Comparison of ENCODE assay signal across 24 cellular contexts in the genomic region with DNA sequence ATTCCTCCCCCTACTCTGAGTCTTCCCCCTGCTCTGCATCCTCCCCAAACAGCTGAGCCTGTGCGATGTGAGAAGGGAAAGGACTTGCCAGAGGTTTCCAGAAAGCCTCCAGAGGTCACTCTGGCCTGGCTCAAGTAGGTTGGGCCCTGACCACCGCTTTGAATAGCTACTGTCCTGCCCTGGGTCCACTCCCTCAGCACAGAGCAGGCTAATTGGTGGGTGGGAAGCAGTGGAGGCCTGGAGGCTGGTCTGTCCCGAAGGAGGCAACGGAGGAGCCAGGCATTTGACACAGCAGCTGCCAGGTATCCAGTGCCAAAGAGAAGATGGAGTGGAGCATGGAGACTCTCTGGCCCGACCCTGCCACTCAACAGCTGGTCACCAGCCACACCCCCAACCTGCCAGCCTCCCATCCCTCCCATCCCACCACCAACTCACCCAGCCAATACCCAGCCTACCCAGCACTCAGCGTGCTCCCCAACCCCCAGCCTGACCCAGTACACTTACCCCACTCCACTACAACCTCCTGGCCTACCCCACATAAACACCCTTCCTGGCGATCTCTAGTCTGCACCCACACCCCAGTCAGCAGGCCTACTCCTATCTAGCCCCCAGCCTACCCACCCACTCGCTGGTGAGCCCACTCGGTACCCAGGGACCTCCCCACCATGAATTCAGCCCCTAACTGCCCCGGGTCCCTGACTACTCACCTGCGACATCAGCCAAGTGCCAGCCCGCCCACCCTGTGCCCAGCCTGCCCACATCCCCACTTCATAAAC.
DNase-seq lines count a peak whose midpoint lies in the region; ATAC-seq and TF ChIP-seq lines count a peak whose summit lies in the region.
"Had no signal": no experiment of that assay in that cellular context is flagged by ENCODE, and none has a peak within 500 bp of the region (broad histone marks: within the 10 kb centered on the region; RNA-seq: fewer than 3 reads in every experiment).

No MANE protein-coding gene starts in this region.

- no peak overlapping the region for H3K23ac ChIP-seq in mesenchymal stem cell (ENCODE audit: low read length in 2 of 2)

- ATAC-seq in stimulated activated naive CD8-positive, alpha-beta T cell treated with anti-CD3 and anti-CD28 coated beads, Interleukin-15, amount 100 ng/mL, for 72 hours: no peak
- no peak for ATAC-seq in stimulated activated naive CD8-positive, alpha-beta T cell treated with anti-CD3 and anti-CD28 coated beads, Interleukin-15, Interleukin-2, amounts not matched to agents 100 U/mL and 50 U/mL, for 24 hours
- no peak for ATAC-seq in SK-N-SH treated with all-trans-retinoic acid at 6 μM for 48 hours
- ATAC-seq in HG03025 (IDR thresholded peaks at IDR 0.05; ENCODE audit: low FRiP score, unreplicated experiment): no peak
- ATAC-seq in GM18873 (IDR thresholded peaks at IDR 0.05; ENCODE audit: low FRiP score, unreplicated experiment): no peak
- ATAC-seq: GM12878 had no signal

- peaks cover 32% of the 10 kb centered on the region for H3K4me1 ChIP-seq in mesenchymal stem cell (ENCODE audit: control insufficient read depth, insufficient read depth, low read depth, low read length)

- H3K18ac ChIP-seq in mesenchymal stem cell (ENCODE audit: low read depth in 1 of 2, low read length in 2 of 2): peak overlapping the region in 1 of 2 experiments; percentile 37

- no peak overlapping the region for H3K27ac ChIP-seq in mesenchymal stem cell (ENCODE audit: low read length, poor library complexity, severe bottlenecking)
- H3K27ac ChIP-seq: A549, Peyer's patch, SJCRH30 had no signal

- H3K9me3 ChIP-seq in mesenchymal stem cell (ENCODE audit: control insufficient read depth, low read length): no peaks in the 10 kb centered on the region
- H3K9me3 ChIP-seq: A549, Peyer's patch, SJCRH30 had no signal

- H3K9me3 Mint-ChIP-seq in stimulated activated naive CD8-positive, alpha-beta T cell treated with anti-CD3 and anti-CD28 coated beads, Interleukin-15, amount 100 ng/mL, for 72 hours: no peaks in the 10 kb centered on the region
- H3K9me3 Mint-ChIP-seq: CD4-positive, alpha-beta T cell; IgD-negative memory B cell had no signal

- intact Hi-C loops in posterior vena cava (cut with DNase I): no loop called here

- no peaks in the 10 kb centered on the region for H3K79me1 ChIP-seq in mesenchymal stem cell (replicated peaks; ENCODE audit: low read length, poor library complexity, severe bottlenecking)

- peak overlapping the region in 1 of 2 experiments; percentile 11 for H2BK12ac ChIP-seq in mesenchymal stem cell (ENCODE audit: low read length in 2 of 2)

- peak overlapping the region; percentile 34 for H4K91ac ChIP-seq in mesenchymal stem cell (ENCODE audit: low read length)

- peaks cover 46% of the 10 kb centered on the region for H3K27me3 Mint-ChIP-seq in stimulated activated naive CD8-positive, alpha-beta T cell treated with anti-CD3 and anti-CD28 coated beads, Interleukin-15, amount 100 ng/mL, for 72 hours

- H2AK5ac ChIP-seq in mesenchymal stem cell (ENCODE audit: low read length, severe bottlenecking): peak overlapping the region; percentile 24

- WGBS in mesenchymal stem cell: 89% methylated on average over 11 of the region's 12 CpGs

- no peak overlapping the region for H3K4me3 Mint-ChIP-seq in stimulated activated naive CD8-positive, alpha-beta T cell treated with anti-CD3 and anti-CD28 coated beads, Interleukin-15, amount 100 ng/mL, for 72 hours
- H3K4me3 Mint-ChIP-seq: CD4-positive, alpha-beta T cell; H9; IgD-negative memory B cell had no signal

- H3K14ac ChIP-seq in mesenchymal stem cell (ENCODE audit: low read length in 2 of 2): no peak overlapping the region

- no peaks in the 10 kb centered on the region for H3K36me3 ChIP-seq in mesenchymal stem cell (ENCODE audit: control insufficient read depth in 1 of 2, insufficient read depth in 2 of 2, low read depth in 1 of 2, low read length in 2 of 2)
- H3K36me3 ChIP-seq: Peyer's patch, SJCRH30 had no signal

- peak overlapping the region; percentile 28 to 71 for H3K27ac Mint-ChIP-seq in stimulated activated naive CD8-positive, alpha-beta T cell treated with anti-CD3 and anti-CD28 coated beads, Interleukin-15, amount 100 ng/mL, for 72 hours
- H3K27ac Mint-ChIP-seq: CD4-positive, alpha-beta T cell; IgD-negative memory B cell had no signal

- H2BK15ac ChIP-seq in mesenchymal stem cell (ENCODE audit: low read depth, poor library complexity, severe bottlenecking): no peak overlapping the region

- H3K9ac ChIP-seq in mesenchymal stem cell (ENCODE audit: low read length): no peak overlapping the region

- H3K4me2 ChIP-seq in mesenchymal stem cell (ENCODE audit: low read length, poor library complexity, severe bottlenecking): no peak overlapping the region
- H3K4me2 ChIP-seq: A549 had no signal

- no peak overlapping the region for H3K4me3 ChIP-seq in mesenchymal stem cell (ENCODE audit: insufficient read depth in 1 of 2, low read depth in 1 of 2, low read length in 2 of 2)
- H3K4me3 ChIP-seq: A549, GM12878, Peyer's patch, SJCRH30 had no signal

- peaks cover 28% of the 10 kb centered on the region for H3K4me1 Mint-ChIP-seq in stimulated activated naive CD8-positive, alpha-beta T cell treated with anti-CD3 and anti-CD28 coated beads, Interleukin-15, amount 100 ng/mL, for 72 hours

- DNase-seq in stimulated activated naive CD8-positive, alpha-beta T cell treated with anti-CD3 and anti-CD28 coated beads, Interleukin-15, amount 100 ng/mL, for 72 hours: no peak
- no peak for DNase-seq in stimulated activated naive CD8-positive, alpha-beta T cell treated with anti-CD3 and anti-CD28 coated beads, Interleukin-15, Interleukin-2, amounts not matched to agents 100 U/mL and 50 U/mL, for 24 hours
- no peak for DNase-seq in mesenchymal stem cell
- peak; percentile 56 for DNase-seq in posterior vena cava (ENCODE audit: low spot score)
- DNase-seq in H4 (ENCODE audit: low spot score): no peak
- DNase-seq: CD4-positive, alpha-beta T cell; COR-L47; DND-41; H9; Karpas-422; NCI-H1694; NCI-H2081; NCI-H2171; NCI-H345; NCI-H524 treated with DMSO at 0.1 percent for 48 hours; NCI-H82; SJCRH30 had no signal

- H4K8ac ChIP-seq in mesenchymal stem cell (ENCODE audit: low read length): no peak overlapping the region

- H2AFZ ChIP-seq in mesenchymal stem cell (ENCODE audit: low read depth, low read length): no peak overlapping the region

- H3K4ac ChIP-seq in mesenchymal stem cell (ENCODE audit: low read depth in 1 of 2, low read length in 2 of 2): no peak overlapping the region

- H2BK5ac ChIP-seq in mesenchymal stem cell (ENCODE audit: low read depth, low read length, poor library complexity, severe bottlenecking): no peak overlapping the region

- no peak overlapping the region for H2BK120ac ChIP-seq in mesenchymal stem cell (ENCODE audit: low read depth, low read length)

- H3K27me3 ChIP-seq in mesenchymal stem cell (ENCODE audit: control insufficient read depth in 1 of 2, insufficient read depth in 1 of 2, low read length in 2 of 2): peaks cover 0 to 46% of the 10 kb centered on the region in 2 experiments
- H3K27me3 ChIP-seq: Peyer's patch, SJCRH30 had no signal

TF ChIP-seq in SK-N-SH treated with all-trans-retinoic acid at 6 μM for 48 hours, 23 proteins besides CTCF, POLR2A, EP300 and RAD21 (continues in another document):
- TF ChIP-seq ISL1 (CRISPR knock-in tag; IDR thresholded peaks at IDR 0.05) (no peak), ZFP30 (CRISPR knock-in tag; IDR thresholded peaks at IDR 0.05) (no peak), OSR1 (CRISPR knock-in tag; IDR thresholded peaks at IDR 0.05) (no peak), CSDC2 (CRISPR knock-in tag; IDR thresholded peaks at IDR 0.05) (no peak), TOX (CRISPR knock-in tag; IDR thresholded peaks at IDR 0.05; ENCODE audit: borderline replicate concordance) (no peak), BACH2 (CRISPR knock-in tag; IDR thresholded peaks at IDR 0.05; ENCODE audit: borderline replicate concordance) (no peak), CSRNP3 (CRISPR knock-in tag; IDR thresholded peaks at IDR 0.05) (no peak), ZFP3 (CRISPR knock-in tag; IDR thresholded peaks at IDR 0.05) (no peak), ZC3H10 (CRISPR knock-in tag; IDR thresholded peaks at IDR 0.05) (no peak), ESRRG (CRISPR knock-in tag; IDR thresholded peaks at IDR 0.05) (no peak), ZNF70 (CRISPR knock-in tag; IDR thresholded peaks at IDR 0.05) (no peak)
- TF ChIP-seq, protein P1, sequence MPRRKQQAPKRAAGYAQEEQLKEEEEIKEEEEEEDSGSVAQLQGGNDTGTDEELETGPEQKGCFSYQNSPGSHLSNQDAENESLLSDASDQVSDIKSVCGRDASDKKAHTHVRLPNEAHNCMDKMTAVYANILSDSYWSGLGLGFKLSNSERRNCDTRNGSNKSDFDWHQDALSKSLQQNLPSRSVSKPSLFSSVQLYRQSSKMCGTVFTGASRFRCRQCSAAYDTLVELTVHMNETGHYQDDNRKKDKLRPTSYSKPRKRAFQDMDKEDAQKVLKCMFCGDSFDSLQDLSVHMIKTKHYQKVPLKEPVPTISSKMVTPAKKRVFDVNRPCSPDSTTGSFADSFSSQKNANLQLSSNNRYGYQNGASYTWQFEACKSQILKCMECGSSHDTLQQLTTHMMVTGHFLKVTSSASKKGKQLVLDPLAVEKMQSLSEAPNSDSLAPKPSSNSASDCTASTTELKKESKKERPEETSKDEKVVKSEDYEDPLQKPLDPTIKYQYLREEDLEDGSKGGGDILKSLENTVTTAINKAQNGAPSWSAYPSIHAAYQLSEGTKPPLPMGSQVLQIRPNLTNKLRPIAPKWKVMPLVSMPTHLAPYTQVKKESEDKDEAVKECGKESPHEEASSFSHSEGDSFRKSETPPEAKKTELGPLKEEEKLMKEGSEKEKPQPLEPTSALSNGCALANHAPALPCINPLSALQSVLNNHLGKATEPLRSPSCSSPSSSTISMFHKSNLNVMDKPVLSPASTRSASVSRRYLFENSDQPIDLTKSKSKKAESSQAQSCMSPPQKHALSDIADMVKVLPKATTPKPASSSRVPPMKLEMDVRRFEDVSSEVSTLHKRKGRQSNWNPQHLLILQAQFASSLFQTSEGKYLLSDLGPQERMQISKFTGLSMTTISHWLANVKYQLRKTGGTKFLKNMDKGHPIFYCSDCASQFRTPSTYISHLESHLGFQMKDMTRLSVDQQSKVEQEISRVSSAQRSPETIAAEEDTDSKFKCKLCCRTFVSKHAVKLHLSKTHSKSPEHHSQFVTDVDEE (CRISPR knock-in tag; IDR thresholded peaks at IDR 0.05): no peak
